In the genomic region with DNA sequence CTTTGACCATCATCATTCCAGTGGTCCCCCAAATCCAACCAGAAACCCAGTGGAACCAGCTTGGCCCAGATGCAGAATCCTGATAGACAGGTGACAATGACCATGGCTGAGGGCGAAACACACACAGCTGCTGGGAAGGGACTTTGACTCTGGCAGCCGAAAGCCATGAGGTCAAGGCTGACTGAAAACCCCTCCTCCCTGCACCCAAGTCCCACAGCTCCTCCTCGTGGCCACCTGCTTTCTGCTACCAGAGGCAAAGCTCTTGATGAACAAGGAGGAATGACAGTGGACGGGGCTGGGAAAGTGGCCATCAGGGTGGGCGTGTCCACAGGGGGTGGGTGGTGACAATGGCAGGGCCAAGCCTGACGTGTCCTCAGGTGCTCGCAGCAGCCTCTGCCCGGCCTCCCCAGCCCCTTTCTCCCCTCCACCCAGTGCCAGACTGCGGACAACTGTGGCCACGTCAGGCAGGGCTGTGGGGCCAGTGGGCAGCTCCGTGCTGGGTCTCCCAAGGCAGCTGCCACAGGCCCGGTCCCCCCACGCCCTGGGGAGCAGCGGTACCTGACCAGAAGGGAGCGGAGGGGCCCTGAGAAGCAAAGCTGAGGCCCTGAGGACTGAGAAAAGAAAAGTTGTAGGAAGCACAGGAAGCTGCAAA, we compare ENCODE assay signal across 1 cellular context.
TF ChIP-seq lines count a peak whose summit lies in the region.

No MANE protein-coding gene starts in this region.

TF ChIP-seq in HepG2, 621 proteins besides CTCF, POLR2A, EP300 and RAD21 (continued from another document and continues in another):
- TF ChIP-seq ZNF281 (CRISPR knock-in tag; IDR thresholded peaks at IDR 0.05; ENCODE audit: borderline replicate concordance) (peak; percentile 75), ZNF766 (CRISPR knock-in tag; IDR thresholded peaks at IDR 0.05; ENCODE audit: borderline replicate concordance) (peak; percentile 58; the same call in 1 of the 2 replicates), SAP130 (CRISPR knock-in tag; IDR thresholded peaks at IDR 0.05; ENCODE audit: low read depth) (peak; percentile 89), MAX (IDR thresholded peaks at IDR 0.05) (peak; percentile 76), ZSCAN9 (CRISPR knock-in tag; IDR thresholded peaks at IDR 0.05; ENCODE audit: borderline replicate concordance) (no peak), ZNF878 (CRISPR knock-in tag; IDR thresholded peaks at IDR 0.05) (no peak), E2F5 (CRISPR knock-in tag; conservative IDR thresholded peaks at IDR 0.05) (no peak), HES4 (CRISPR knock-in tag; IDR thresholded peaks at IDR 0.05; ENCODE audit: borderline replicate concordance) (no peak), MYC (CRISPR knock-in tag; IDR thresholded peaks at IDR 0.05; ENCODE audit: borderline replicate concordance) (peak; percentile 73; the same call in 1 of the 2 replicates), HMG20A (CRISPR knock-in tag; IDR thresholded peaks at IDR 0.05; ENCODE audit: borderline replicate concordance) (peak; percentile 53; the same call in 1 of the 2 replicates), ZBTB40 (IDR thresholded peaks at IDR 0.05) (no peak), ZBTB40 (CRISPR knock-in tag; IDR thresholded peaks at IDR 0.05) (no peak), NONO (IDR thresholded peaks at IDR 0.05) (no peak), NONO (CRISPR knock-in tag; conservative IDR thresholded peaks at IDR 0.05) (peak; percentile 95), TFE3 (CRISPR knock-in tag; IDR thresholded peaks at IDR 0.05) (peak; percentile 46; the same call in 1 of the 2 replicates), JUND (CRISPR knock-in tag; IDR thresholded peaks at IDR 0.05) (no peak; the same call in 1 of the 2 replicates), ZNF776 (CRISPR knock-in tag; IDR thresholded peaks at IDR 0.05) (no peak), SNAPC4 (CRISPR knock-in tag; IDR thresholded peaks at IDR 0.05) (no peak)
- TF ChIP-seq, protein P1, sequence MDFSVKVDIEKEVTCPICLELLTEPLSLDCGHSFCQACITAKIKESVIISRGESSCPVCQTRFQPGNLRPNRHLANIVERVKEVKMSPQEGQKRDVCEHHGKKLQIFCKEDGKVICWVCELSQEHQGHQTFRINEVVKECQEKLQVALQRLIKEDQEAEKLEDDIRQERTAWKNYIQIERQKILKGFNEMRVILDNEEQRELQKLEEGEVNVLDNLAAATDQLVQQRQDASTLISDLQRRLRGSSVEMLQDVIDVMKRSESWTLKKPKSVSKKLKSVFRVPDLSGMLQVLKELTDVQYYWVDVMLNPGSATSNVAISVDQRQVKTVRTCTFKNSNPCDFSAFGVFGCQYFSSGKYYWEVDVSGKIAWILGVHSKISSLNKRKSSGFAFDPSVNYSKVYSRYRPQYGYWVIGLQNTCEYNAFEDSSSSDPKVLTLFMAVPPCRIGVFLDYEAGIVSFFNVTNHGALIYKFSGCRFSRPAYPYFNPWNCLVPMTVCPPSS (IDR thresholded peaks at IDR 0.05) = no peak
- TF ChIP-seq, protein P2, sequence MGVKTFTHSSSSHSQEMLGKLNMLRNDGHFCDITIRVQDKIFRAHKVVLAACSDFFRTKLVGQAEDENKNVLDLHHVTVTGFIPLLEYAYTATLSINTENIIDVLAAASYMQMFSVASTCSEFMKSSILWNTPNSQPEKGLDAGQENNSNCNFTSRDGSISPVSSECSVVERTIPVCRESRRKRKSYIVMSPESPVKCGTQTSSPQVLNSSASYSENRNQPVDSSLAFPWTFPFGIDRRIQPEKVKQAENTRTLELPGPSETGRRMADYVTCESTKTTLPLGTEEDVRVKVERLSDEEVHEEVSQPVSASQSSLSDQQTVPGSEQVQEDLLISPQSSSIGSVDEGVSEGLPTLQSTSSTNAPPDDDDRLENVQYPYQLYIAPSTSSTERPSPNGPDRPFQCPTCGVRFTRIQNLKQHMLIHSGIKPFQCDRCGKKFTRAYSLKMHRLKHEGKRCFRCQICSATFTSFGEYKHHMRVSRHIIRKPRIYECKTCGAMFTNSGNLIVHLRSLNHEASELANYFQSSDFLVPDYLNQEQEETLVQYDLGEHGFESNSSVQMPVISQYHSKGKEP (CRISPR knock-in tag; IDR thresholded peaks at IDR 0.05) = no peak
- TF ChIP-seq, protein P3, sequence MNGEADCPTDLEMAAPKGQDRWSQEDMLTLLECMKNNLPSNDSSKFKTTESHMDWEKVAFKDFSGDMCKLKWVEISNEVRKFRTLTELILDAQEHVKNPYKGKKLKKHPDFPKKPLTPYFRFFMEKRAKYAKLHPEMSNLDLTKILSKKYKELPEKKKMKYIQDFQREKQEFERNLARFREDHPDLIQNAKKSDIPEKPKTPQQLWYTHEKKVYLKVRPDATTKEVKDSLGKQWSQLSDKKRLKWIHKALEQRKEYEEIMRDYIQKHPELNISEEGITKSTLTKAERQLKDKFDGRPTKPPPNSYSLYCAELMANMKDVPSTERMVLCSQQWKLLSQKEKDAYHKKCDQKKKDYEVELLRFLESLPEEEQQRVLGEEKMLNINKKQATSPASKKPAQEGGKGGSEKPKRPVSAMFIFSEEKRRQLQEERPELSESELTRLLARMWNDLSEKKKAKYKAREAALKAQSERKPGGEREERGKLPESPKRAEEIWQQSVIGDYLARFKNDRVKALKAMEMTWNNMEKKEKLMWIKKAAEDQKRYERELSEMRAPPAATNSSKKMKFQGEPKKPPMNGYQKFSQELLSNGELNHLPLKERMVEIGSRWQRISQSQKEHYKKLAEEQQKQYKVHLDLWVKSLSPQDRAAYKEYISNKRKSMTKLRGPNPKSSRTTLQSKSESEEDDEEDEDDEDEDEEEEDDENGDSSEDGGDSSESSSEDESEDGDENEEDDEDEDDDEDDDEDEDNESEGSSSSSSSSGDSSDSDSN (CRISPR knock-in tag; IDR thresholded peaks at IDR 0.05) = no peak
